1 cellular context compared by ENCODE assay signal in genomic region chr1:42766723-42767509, GRCh38.
TF ChIP-seq lines count a peak whose summit lies in the region.

TSS of gene C1orf50 (plus strand) at chr1:42767249. CDS start at chr1:42767312, 63 bp downstream.
A gene with protein sequence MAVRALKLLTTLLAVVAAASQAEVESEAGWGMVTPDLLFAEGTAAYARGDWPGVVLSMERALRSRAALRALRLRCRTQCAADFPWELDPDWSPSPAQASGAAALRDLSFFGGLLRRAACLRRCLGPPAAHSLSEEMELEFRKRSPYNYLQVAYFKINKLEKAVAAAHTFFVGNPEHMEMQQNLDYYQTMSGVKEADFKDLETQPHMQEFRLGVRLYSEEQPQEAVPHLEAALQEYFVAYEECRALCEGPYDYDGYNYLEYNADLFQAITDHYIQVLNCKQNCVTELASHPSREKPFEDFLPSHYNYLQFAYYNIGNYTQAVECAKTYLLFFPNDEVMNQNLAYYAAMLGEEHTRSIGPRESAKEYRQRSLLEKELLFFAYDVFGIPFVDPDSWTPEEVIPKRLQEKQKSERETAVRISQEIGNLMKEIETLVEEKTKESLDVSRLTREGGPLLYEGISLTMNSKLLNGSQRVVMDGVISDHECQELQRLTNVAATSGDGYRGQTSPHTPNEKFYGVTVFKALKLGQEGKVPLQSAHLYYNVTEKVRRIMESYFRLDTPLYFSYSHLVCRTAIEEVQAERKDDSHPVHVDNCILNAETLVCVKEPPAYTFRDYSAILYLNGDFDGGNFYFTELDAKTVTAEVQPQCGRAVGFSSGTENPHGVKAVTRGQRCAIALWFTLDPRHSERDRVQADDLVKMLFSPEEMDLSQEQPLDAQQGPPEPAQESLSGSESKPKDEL (minus strand): TSS chr1:42767028. CDS start chr1:42766971, 57 bp downstream.

TF ChIP-seq in HepG2, 621 proteins besides CTCF, POLR2A, EP300 and RAD21 (continued from another document and continues in another):
- TF ChIP-seq HNF1A (IDR thresholded peaks at IDR 0.05; ENCODE audit: low read depth): no peak
- no peak; the same call in 1 of the 2 replicates for TF ChIP-seq HNF1A (CRISPR knock-in tag; IDR thresholded peaks at IDR 0.05; ENCODE audit: borderline replicate concordance)
- TF ChIP-seq ZNF556 (CRISPR knock-in tag; IDR thresholded peaks at IDR 0.05; ENCODE audit: borderline replicate concordance): peak; percentile 70; the same call in 1 of the 2 replicates
- TF ChIP-seq SNAI1 (CRISPR knock-in tag; IDR thresholded peaks at IDR 0.05; ENCODE audit: borderline replicate concordance): peak; percentile 66; the same call in 1 of the 2 replicates
- TF ChIP-seq MAF1 (CRISPR knock-in tag; IDR thresholded peaks at IDR 0.05; ENCODE audit: borderline replicate concordance): peak; percentile 44; the same call in 1 of the 2 replicates
- peak; percentile 65; the same call in 1 of the 2 replicates for TF ChIP-seq ZSCAN20 (CRISPR knock-in tag; IDR thresholded peaks at IDR 0.05; ENCODE audit: borderline replicate concordance)
- no peak for TF ChIP-seq ZKSCAN5 (CRISPR knock-in tag; IDR thresholded peaks at IDR 0.05)
- no peak for TF ChIP-seq ZNF780A (CRISPR knock-in tag; IDR thresholded peaks at IDR 0.05)
- TF ChIP-seq JDP2 (CRISPR knock-in tag; IDR thresholded peaks at IDR 0.05; ENCODE audit: borderline replicate concordance): no peak
- TF ChIP-seq, protein P1, sequence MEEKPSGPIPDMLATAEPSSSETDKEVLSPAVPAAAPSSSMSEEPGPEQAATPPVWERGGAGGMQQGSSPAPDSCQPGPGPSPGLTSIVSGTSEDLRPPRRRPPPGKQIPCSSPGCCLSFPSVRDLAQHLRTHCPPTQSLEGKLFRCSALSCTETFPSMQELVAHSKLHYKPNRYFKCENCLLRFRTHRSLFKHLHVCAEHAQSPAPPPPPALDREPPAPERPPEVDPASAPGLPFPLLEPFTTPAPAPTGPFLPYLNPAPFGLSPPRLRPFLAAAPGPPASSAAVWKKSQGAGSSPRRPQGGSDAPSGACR (CRISPR knock-in tag; IDR thresholded peaks at IDR 0.05): peak; percentile 90; the same call in 1 of the 2 replicates
- no peak for TF ChIP-seq SUZ12 (IDR thresholded peaks at IDR 0.05; ENCODE audit: low read depth, low read length)
- peak; percentile 50; the same call in 1 of the 2 replicates for TF ChIP-seq ZBTB7A (CRISPR knock-in tag; IDR thresholded peaks at IDR 0.05)
- TF ChIP-seq EEA1 (CRISPR knock-in tag; IDR thresholded peaks at IDR 0.05; ENCODE audit: borderline replicate concordance): 0 out of 2 replicates have a peak, but pooled peaks have one; percentile 39
- TF ChIP-seq GZF1 (CRISPR knock-in tag; IDR thresholded peaks at IDR 0.05): peak; percentile 86
- no peak for TF ChIP-seq ZBTB8A (CRISPR knock-in tag; IDR thresholded peaks at IDR 0.05; ENCODE audit: borderline replicate concordance, low read depth)
- TF ChIP-seq TARDBP (CRISPR knock-in tag; IDR thresholded peaks at IDR 0.05): no peak; the same call in 1 of the 2 replicates
- TF ChIP-seq ZNF354B (CRISPR knock-in tag; IDR thresholded peaks at IDR 0.05): no peak; the same call in 1 of the 2 replicates
- peak; percentile 81; the same call in 1 of the 2 replicates for TF ChIP-seq ZNF230 (CRISPR knock-in tag; IDR thresholded peaks at IDR 0.05)
- 0 out of 2 replicates have a peak, but pooled peaks have one; percentile 34 for TF ChIP-seq KDM3A (CRISPR knock-in tag; IDR thresholded peaks at IDR 0.05; ENCODE audit: low read depth)
- TF ChIP-seq SNRNP70 (IDR thresholded peaks at IDR 0.05; ENCODE audit: low read depth, low read length): no peak
- TF ChIP-seq GABPA (IDR thresholded peaks at IDR 0.05; ENCODE audit: low read depth, low read length): no peak
- TF ChIP-seq GABPA (CRISPR knock-in tag; IDR thresholded peaks at IDR 0.05; ENCODE audit: low read depth): peak; percentile 69; the same call in 1 of the 2 replicates
- TF ChIP-seq ZNF362 (CRISPR knock-in tag; IDR thresholded peaks at IDR 0.05; ENCODE audit: borderline replicate concordance): no peak
- TF ChIP-seq REL (CRISPR knock-in tag; conservative IDR thresholded peaks at IDR 0.05): no peak
- TF ChIP-seq PRMT3 (CRISPR knock-in tag; IDR thresholded peaks at IDR 0.05; ENCODE audit: borderline replicate concordance, low read depth): 0 out of 2 replicates have a peak, but pooled peaks have one; percentile 35
- TF ChIP-seq SMYD3 (CRISPR knock-in tag; IDR thresholded peaks at IDR 0.05): peak; percentile 80; the same call in 1 of the 2 replicates
- TF ChIP-seq ZNF234 (CRISPR knock-in tag; conservative IDR thresholded peaks at IDR 0.05): 0 out of 2 replicates have a peak, but pooled peaks have one; percentile 60
- peak; percentile 85 for TF ChIP-seq GABPB1 (CRISPR knock-in tag; IDR thresholded peaks at IDR 0.05)
- peak; percentile 81 for TF ChIP-seq ZMYM4 (CRISPR knock-in tag; IDR thresholded peaks at IDR 0.05)
- peak; percentile 62 for TF ChIP-seq ZNF883 (CRISPR knock-in tag; IDR thresholded peaks at IDR 0.05; ENCODE audit: not compliant biosample characterization)
- TF ChIP-seq ATAD3A (CRISPR knock-in tag; IDR thresholded peaks at IDR 0.05): no peak
- no peak for TF ChIP-seq MAFK (conservative IDR thresholded peaks at IDR 0.05 in 1 of 2, IDR thresholded peaks at IDR 0.05 in 1 of 2; ENCODE audit: low read length in 2 of 2)
- 0 out of 2 replicates have a peak, but pooled peaks have one; percentile 47 for TF ChIP-seq POGZ (CRISPR knock-in tag; IDR thresholded peaks at IDR 0.05)
- peak; percentile 41; the same call in 1 of the 2 replicates for TF ChIP-seq ETS1 (CRISPR knock-in tag; IDR thresholded peaks at IDR 0.05)
- TF ChIP-seq PLSCR1 (CRISPR knock-in tag; IDR thresholded peaks at IDR 0.05; ENCODE audit: borderline replicate concordance): no peak
- TF ChIP-seq KDM2A (CRISPR knock-in tag; IDR thresholded peaks at IDR 0.05; ENCODE audit: borderline replicate concordance, low read depth): peak; percentile 84
- no peak for TF ChIP-seq KLF11 (CRISPR knock-in tag; IDR thresholded peaks at IDR 0.05)
- no peak for TF ChIP-seq NPAS2 (CRISPR knock-in tag; IDR thresholded peaks at IDR 0.05; ENCODE audit: borderline replicate concordance)
- no peak for TF ChIP-seq ZKSCAN8 (CRISPR knock-in tag; IDR thresholded peaks at IDR 0.05; ENCODE audit: borderline replicate concordance)
- TF ChIP-seq ESRRA (CRISPR knock-in tag; IDR thresholded peaks at IDR 0.05; ENCODE audit: low read depth): no peak
- no peak for TF ChIP-seq XBP1 (CRISPR knock-in tag; IDR thresholded peaks at IDR 0.05)
- TF ChIP-seq MATR3 (CRISPR knock-in tag; IDR thresholded peaks at IDR 0.05): no peak
- TF ChIP-seq, protein P2, sequence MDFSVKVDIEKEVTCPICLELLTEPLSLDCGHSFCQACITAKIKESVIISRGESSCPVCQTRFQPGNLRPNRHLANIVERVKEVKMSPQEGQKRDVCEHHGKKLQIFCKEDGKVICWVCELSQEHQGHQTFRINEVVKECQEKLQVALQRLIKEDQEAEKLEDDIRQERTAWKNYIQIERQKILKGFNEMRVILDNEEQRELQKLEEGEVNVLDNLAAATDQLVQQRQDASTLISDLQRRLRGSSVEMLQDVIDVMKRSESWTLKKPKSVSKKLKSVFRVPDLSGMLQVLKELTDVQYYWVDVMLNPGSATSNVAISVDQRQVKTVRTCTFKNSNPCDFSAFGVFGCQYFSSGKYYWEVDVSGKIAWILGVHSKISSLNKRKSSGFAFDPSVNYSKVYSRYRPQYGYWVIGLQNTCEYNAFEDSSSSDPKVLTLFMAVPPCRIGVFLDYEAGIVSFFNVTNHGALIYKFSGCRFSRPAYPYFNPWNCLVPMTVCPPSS (IDR thresholded peaks at IDR 0.05): no peak
- no peak for TF ChIP-seq CEBPG (CRISPR knock-in tag; IDR thresholded peaks at IDR 0.05)
- peak; percentile 22; the same call in 1 of the 2 replicates for TF ChIP-seq HMGXB3 (CRISPR knock-in tag; IDR thresholded peaks at IDR 0.05; ENCODE audit: borderline replicate concordance)
- no peak for TF ChIP-seq FIP1L1 (IDR thresholded peaks at IDR 0.05; ENCODE audit: borderline replicate concordance, insufficient read depth, low read depth, low read length)
- no peak for TF ChIP-seq CHD4 (IDR thresholded peaks at IDR 0.05; ENCODE audit: borderline replicate concordance, low read length)
- peak; percentile 79 for TF ChIP-seq ZFP90 (CRISPR knock-in tag; IDR thresholded peaks at IDR 0.05; ENCODE audit: borderline replicate concordance)
